1 cellular context compared by ENCODE assay signal in the genomic region with DNA sequence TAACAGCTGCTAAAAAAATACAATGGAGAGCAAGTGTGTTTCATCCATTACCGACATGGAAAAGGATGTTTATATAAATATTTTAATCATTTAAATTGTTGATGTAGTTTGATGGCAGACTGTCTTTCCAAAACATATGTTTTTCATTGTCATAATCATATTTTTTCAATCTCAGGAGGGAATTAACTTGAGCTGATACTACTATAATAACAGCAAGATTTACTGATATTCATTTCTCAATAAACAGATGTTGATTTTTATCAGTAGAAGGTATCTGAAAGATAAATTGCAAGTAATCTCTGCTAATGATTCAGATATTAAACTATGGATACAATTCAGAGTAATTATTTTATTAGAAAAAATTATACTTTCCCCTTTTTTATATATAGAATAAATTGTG.
TF ChIP-seq lines count a peak whose summit lies in the region.

No MANE protein-coding gene starts in this region.

TF ChIP-seq in HepG2, 621 proteins besides CTCF, POLR2A, EP300 and RAD21 (continued from another document):
- no peak for TF ChIP-seq PRDM4 (CRISPR knock-in tag; IDR thresholded peaks at IDR 0.05; ENCODE audit: borderline replicate concordance)
